In the genomic region with DNA sequence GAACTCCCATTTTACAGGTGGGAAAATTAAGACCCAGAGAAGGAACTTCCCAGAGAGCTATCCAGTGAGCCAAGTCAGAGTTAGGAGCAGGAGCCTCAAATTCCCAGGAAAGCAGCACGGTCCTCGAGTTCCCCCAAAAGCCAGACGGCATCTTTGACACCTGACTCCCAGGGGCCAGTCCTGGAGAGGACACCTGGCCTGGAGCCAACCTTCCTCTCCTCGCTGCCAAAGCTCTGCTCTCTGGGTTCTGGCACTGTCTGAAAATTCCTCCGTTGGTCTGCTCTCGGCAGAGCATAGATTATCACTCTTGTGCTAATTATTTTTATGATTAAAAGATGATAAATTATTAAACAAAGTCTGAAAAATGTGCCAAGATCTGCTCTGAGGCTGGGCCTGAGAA, we compare ENCODE assay signal across 16 cellular contexts.
"Had no signal": no experiment of that assay in that cellular context is flagged by ENCODE, and none has a peak within 500 bp of the region (broad histone marks: within the 10 kb centered on the region; RNA-seq: fewer than 3 reads in every experiment).

No MANE protein-coding gene starts in this region.

- H3K36me3 ChIP-seq: esophagus squamous epithelium, neutrophil, sigmoid colon had no signal

- DNase-seq: activated CD4-positive, alpha-beta memory T cell treated with anti-CD3 and anti-CD28 coated beads for 36 hours; activated CD4-positive, alpha-beta T cell treated with anti-CD3 and anti-CD28 coated beads for 36 hours; activated gamma-delta T cell treated with Interleukin-2 at 50 U/mL for 16 hours; activated T-cell treated with anti-CD3 and anti-CD28 coated beads for 4 hours; effector memory CD8-positive, alpha-beta T cell; esophagus squamous epithelium; left colon; sigmoid colon; stimulated activated CD4-positive, alpha-beta T cell treated with anti-CD3 and anti-CD28 coated beads, Interleukin-4, amount 100 ng/mL, for 24 hours; testis had no signal

- H3K9me3 ChIP-seq: esophagus squamous epithelium, neutrophil, sigmoid colon, testis had no signal

- H3K4me1 ChIP-seq: esophagus squamous epithelium, parathyroid adenoma, sigmoid colon, testis had no signal

- H3K27ac ChIP-seq: esophagus squamous epithelium, hepatocyte, neutrophil, parathyroid adenoma, sigmoid colon, testis had no signal

- H3K4me3 ChIP-seq: esophagus squamous epithelium, hepatocyte, lung, sigmoid colon, testis had no signal

- ATAC-seq: activated CD4-positive, alpha-beta T cell treated with anti-CD3 and anti-CD28 coated beads for 36 hours; activated naive CD4-positive, alpha-beta T cell treated with anti-CD3 and anti-CD28 coated beads, Interleukin-2, amount 50 U/mL, for 72 hours; effector memory CD8-positive, alpha-beta T cell; left colon; natural killer cell treated with Interleukin-12 subunit alpha and Interleukin-12 subunit beta and Interleukin-15 and Interleukin-18, amount 100 ng/mL, for 72 hours had no signal

- H3K27me3 ChIP-seq: hepatocyte, testis had no signal
